16 cellular contexts compared by ENCODE assay signal in genomic region chr6:26403888-26404287, GRCh38. TPM values are rescaled to one million over a fixed set of nuclear protein-coding genes. Genes with fewer than 3 reads are reported as not detected.
DNase-seq lines count a peak whose midpoint lies in the region; FAIRE-seq and TF ChIP-seq lines count a peak whose summit lies in the region.
"Had no signal": no experiment of that assay in that cellular context is flagged by ENCODE, and none has a peak within 500 bp of the region (broad histone marks: within the 10 kb centered on the region; RNA-seq: fewer than 3 reads in every experiment).

No MANE protein-coding gene starts in this region.

- H2AFZ ChIP-seq in MM.1S (ENCODE audit: low read length) = no peak overlapping the region

- no peaks in the 10 kb centered on the region for H4K20me1 ChIP-seq in MM.1S (ENCODE audit: insufficient read depth, low read length)

- H3K27me3 ChIP-seq in MM.1S (replicated peaks; ENCODE audit: insufficient read depth, low read length) = no peaks in the 10 kb centered on the region
- no peaks in the 10 kb centered on the region for H3K27me3 ChIP-seq in breast epithelium

- peak overlapping the region; percentile 60; the same call in 1 of the 2 replicates for H3K4me2 ChIP-seq in MM.1S (ENCODE audit: low read depth, low read length)

- peak overlapping the region; percentile 92 for H3K4me3 Mint-ChIP-seq in activated CD4-positive, alpha-beta T cell treated with anti-CD3 and anti-CD28 coated beads, Interleukin-2, amount 10 ng/mL, durations not matched to agents 7 days and 5 days
- peak overlapping the region; percentile 14 to 95 (median 76) for H3K4me3 Mint-ChIP-seq in brain
- H3K4me3 Mint-ChIP-seq in neural crest cell = peak overlapping the region; percentile 48

- peaks cover 57% of the 10 kb centered on the region for H3K4me1 Mint-ChIP-seq in activated CD4-positive, alpha-beta T cell treated with anti-CD3 and anti-CD28 coated beads, Interleukin-2, amount 10 ng/mL, durations not matched to agents 7 days and 5 days
- H3K4me1 Mint-ChIP-seq in brain (peaks cover 56% of the 10 kb centered on the region), neural crest cell (peaks cover 46% of the 10 kb centered on the region)

- H3K79me2 ChIP-seq in MM.1S (ENCODE audit: low read length) = peaks cover 27% of the 10 kb centered on the region

- TF ChIP-seq CTCF in MM.1S (IDR thresholded peaks at IDR 0.05; ENCODE audit: low read length) = no peak
- TF ChIP-seq CTCF in brain (conservative IDR thresholded peaks at IDR 0.05) = no peak
- no peak for TF ChIP-seq CTCF in neural crest cell (conservative IDR thresholded peaks at IDR 0.05)
- TF ChIP-seq CTCF in breast epithelium (IDR thresholded peaks at IDR 0.05) = no peak

- peaks cover 13% of the 10 kb centered on the region for H3F3A ChIP-seq in MM.1S (ENCODE audit: insufficient read depth, low read length)

- H3K4me3 ChIP-seq in MM.1S (ENCODE audit: low read length) (no peak overlapping the region; the same call in 1 of the 2 replicates), breast epithelium (no peak overlapping the region)
- H3K4me3 ChIP-seq: SK-N-MC had no signal

- TF ChIP-seq POLR2A in breast epithelium (IDR thresholded peaks at IDR 0.05) = no peak

- no peaks in the 10 kb centered on the region for H3K9me2 ChIP-seq in MM.1S (replicated peaks; ENCODE audit: insufficient read depth, low read length)

- no peaks in the 10 kb centered on the region for H3K27me3 Mint-ChIP-seq in activated CD4-positive, alpha-beta T cell treated with anti-CD3 and anti-CD28 coated beads, Interleukin-2, amount 10 ng/mL, durations not matched to agents 7 days and 5 days
- H3K27me3 Mint-ChIP-seq in brain (peaks cover 5% of the 10 kb centered on the region), neural crest cell (ENCODE audit: low read depth) (no peaks in the 10 kb centered on the region)

- no peak overlapping the region for H3K27ac Mint-ChIP-seq in activated CD4-positive, alpha-beta T cell treated with anti-CD3 and anti-CD28 coated beads, Interleukin-2, amount 10 ng/mL, durations not matched to agents 7 days and 5 days
- H3K27ac Mint-ChIP-seq in brain (peak overlapping the region in 2 of 5 experiments; percentile 10 to 15), neural crest cell (ENCODE audit: unreplicated experiment) (no peak overlapping the region)

- POLR2A ChIA-PET in activated CD4-positive, alpha-beta T cell treated with anti-CD3 and anti-CD28 coated beads, Interleukin-2, amount 10 ng/mL, durations not matched to agents 7 days and 5 days (lab: Charles Lee) = no interaction called here

- no peak for DNase-seq in activated CD4-positive, alpha-beta T cell treated with anti-CD3 and anti-CD28 coated beads, Interleukin-2, amount 10 ng/mL, durations not matched to agents 7 days and 5 days
- DNase-seq in activated CD4-positive, alpha-beta T cell treated with anti-CD3 and anti-CD28 coated beads, Interleukin-2, amount 50 U/mL, for 4 hours = no peak
- DNase-seq in MM.1S (no peak), neural crest cell (ENCODE audit: low read depth, low spot score) (no peak), GM19240 (ENCODE audit: insufficient read length, low spot score) (no peak), RCC 7860 (ENCODE audit: low spot score) (no peak), breast epithelium (ENCODE audit: low spot score in 2 of 2) (no peak)
- DNase-seq: effector CD8-positive, alpha-beta T cell; NCI-H1105 treated with DMSO at 0.1 percent for 48 hours; NCI-H345 had no signal

- intact Hi-C loops in breast epithelium (cut with DNase I; ENCODE audit: low total_unique reads) = no loop called here

- peaks cover 50% of the 10 kb centered on the region for H3K36me3 Mint-ChIP-seq in activated CD4-positive, alpha-beta T cell treated with anti-CD3 and anti-CD28 coated beads, Interleukin-2, amount 10 ng/mL, durations not matched to agents 7 days and 5 days (ENCODE audit: low read depth)
- H3K36me3 Mint-ChIP-seq in brain = peaks cover 27% of the 10 kb centered on the region
- peaks cover 9% of the 10 kb centered on the region for H3K36me3 Mint-ChIP-seq in neural crest cell (ENCODE audit: low read depth)

- no peaks in the 10 kb centered on the region for H3K9me3 Mint-ChIP-seq in activated CD4-positive, alpha-beta T cell treated with anti-CD3 and anti-CD28 coated beads, Interleukin-2, amount 10 ng/mL, durations not matched to agents 7 days and 5 days
- H3K9me3 Mint-ChIP-seq in brain (no peaks in the 10 kb centered on the region), neural crest cell (no peaks in the 10 kb centered on the region)

- no peaks in the 10 kb centered on the region for H3K9me3 ChIP-seq in MM.1S (replicated peaks; ENCODE audit: insufficient read depth, low read length)
- H3K9me3 ChIP-seq in breast epithelium = no peaks in the 10 kb centered on the region

- H3K4me1 ChIP-seq in MM.1S (ENCODE audit: low read length) = peaks cover 24% of the 10 kb centered on the region
- H3K4me1 ChIP-seq in breast epithelium = peaks cover 0 to 7% of the 10 kb centered on the region in 2 donors

- no peak overlapping the region for H3K9ac ChIP-seq in MM.1S (ENCODE audit: low read length)

- no peak for FAIRE-seq in RCC 7860 (lab: Jason Lieb, UNC)
- FAIRE-seq: bronchial epithelial cell, D721Med, GM18507, H1 had no signal

- H3K27ac ChIP-seq in MM.1S (ENCODE audit: low read length) = no peak overlapping the region
- no peak overlapping the region for H3K27ac ChIP-seq in breast epithelium
- H3K27ac ChIP-seq: SK-N-MC had no signal

- H3K36me3 ChIP-seq in MM.1S (replicated peaks; ENCODE audit: insufficient read depth, low read length) (no peaks in the 10 kb centered on the region; the same call in 1 of the 2 replicates), breast epithelium (no peaks in the 10 kb centered on the region)

- CTCF ChIA-PET in activated CD4-positive, alpha-beta T cell treated with anti-CD3 and anti-CD28 coated beads, Interleukin-2, amount 10 ng/mL, durations not matched to agents 7 days and 5 days (lab: Charles Lee) = no interaction called here

RNA-seq across cellular contexts. Expression of gene BTN3A1, which starts 1.8 kb away (rescaled TPM):
- 10 to 100 TPM; 87.9 to 94.0 TPM for total RNA-seq in activated CD4-positive, alpha-beta T cell treated with anti-CD3 and anti-CD28 coated beads, Interleukin-2, amount 10 ng/mL, durations not matched to agents 7 days and 5 days
- polyA plus RNA-seq in brain (ENCODE audit: insufficient read depth, low read depth, low replicate concordance) = 7.7 TPM
- total RNA-seq in neural crest cell = 12.7 and 13.8 TPM in 2 replicates
- total RNA-seq in breast epithelium = 10 to 100 TPM in 2 of 3 donors, 1 to 10 TPM in 1; 9.1 to 23.4 (median 12.8) TPM

RNA-seq across cellular contexts. Expression of gene BTN2A2, which starts 21.0 kb away (rescaled TPM):
- total RNA-seq in activated CD4-positive, alpha-beta T cell treated with anti-CD3 and anti-CD28 coated beads, Interleukin-2, amount 10 ng/mL, durations not matched to agents 7 days and 5 days = 10 to 100 TPM; 12.4 to 12.7 TPM
- polyA plus RNA-seq in brain (ENCODE audit: insufficient read depth, low read depth, low replicate concordance) = 6.6 TPM
- 24.5 and 25.0 TPM in 2 replicates for total RNA-seq in neural crest cell
- 10 to 100 TPM in 2 of 3 donors, 1 to 10 TPM in 1; 4.8 to 18.7 (median 11.5) TPM for total RNA-seq in breast epithelium

RNA-seq across cellular contexts. Expression of gene BTN3A3, which starts 36.4 kb away (rescaled TPM):
- 10 to 100 TPM; 58.5 to 65.3 TPM for total RNA-seq in activated CD4-positive, alpha-beta T cell treated with anti-CD3 and anti-CD28 coated beads, Interleukin-2, amount 10 ng/mL, durations not matched to agents 7 days and 5 days
- polyA plus RNA-seq in brain (ENCODE audit: insufficient read depth, low read depth, low replicate concordance) = 4.3 TPM
- total RNA-seq in neural crest cell (4.2 and 5.1 TPM in 2 replicates), breast epithelium (10 to 100 TPM in 2 of 3 donors, 1 to 10 TPM in 1; 7.4 to 18.0 (median 12.5) TPM)

RNA-seq across cellular contexts. Expression of gene BTN3A2, which starts 38.9 kb away (rescaled TPM):
- total RNA-seq in activated CD4-positive, alpha-beta T cell treated with anti-CD3 and anti-CD28 coated beads, Interleukin-2, amount 10 ng/mL, durations not matched to agents 7 days and 5 days = 100 to 1,000 TPM; 121 to 125 TPM
- 4.1 TPM for polyA plus RNA-seq in brain (ENCODE audit: insufficient read depth, low read depth, low replicate concordance)
- total RNA-seq in neural crest cell (9.6 and 12.5 TPM in 2 replicates), breast epithelium (10 to 100 TPM; 13.6 to 20.3 (median 13.8) TPM)

RNA-seq across cellular contexts. Expression of gene BTN2A1, which starts 53.9 kb away (rescaled TPM):
- total RNA-seq in activated CD4-positive, alpha-beta T cell treated with anti-CD3 and anti-CD28 coated beads, Interleukin-2, amount 10 ng/mL, durations not matched to agents 7 days and 5 days = 10 to 100 TPM; 33.7 to 34.3 TPM
- polyA plus RNA-seq in brain (ENCODE audit: insufficient read depth, low read depth, low replicate concordance) = 15.6 TPM
- total RNA-seq in neural crest cell (25.2 and 25.8 TPM in 2 replicates), breast epithelium (10 to 100 TPM; 10.6 to 19.6 (median 14.1) TPM)
